9 cellular contexts compared by ENCODE assay signal in genomic region chr17:12665263-12666210, GRCh38. TPM values are rescaled to one million over a fixed set of nuclear protein-coding genes. Genes with fewer than 3 reads are reported as not detected.
DNase-seq lines count a peak whose midpoint lies in the region; ATAC-seq and TF ChIP-seq lines count a peak whose summit lies in the region.
"Had no signal": no experiment of that assay in that cellular context is flagged by ENCODE, and none has a peak within 500 bp of the region (broad histone marks: within the 10 kb centered on the region; RNA-seq: fewer than 3 reads in every experiment).

Gene MYOCD, plus strand, starts transcription at chr17:12665890. Its CDS starts 299 bp downstream, at chr17:12666189.

- H3K27me3 ChIP-seq in ascending aorta (no peaks in the 10 kb centered on the region), spleen (replicated peaks in 1 of 7) (peaks cover 0 to 69% (median 33%) of the 10 kb centered on the region in 7 donors)

- DNase-seq in GM20000 (ENCODE audit: low spot score) = peak; percentile 45
- peak; percentile 36 to 88 for DNase-seq in ascending aorta (ENCODE audit: low spot score in 2 of 2)
- DNase-seq in spleen = no peak
- DNase-seq in NCI-H146 (lab: John Stamatoyannopoulos, UW) = no peak
- DNase-seq in NCI-H510A treated with DMSO at 0.1 percent for 48 hours (lab: John Stamatoyannopoulos, UW) = no peak
- no peak for DNase-seq in NCI-H226
- DNase-seq: activated naive CD4-positive, alpha-beta T cell had no signal

- H3K27ac ChIP-seq in ascending aorta = peak within 1 kb of the TSS; percentile 93 to 98
- H3K27ac ChIP-seq in spleen = peak within 1 kb of the TSS in 1 of 8 donors; percentile 11

- intact Hi-C loops in ascending aorta (cut with DNase I) = loop anchor here (1.0 to 10.0 kb wide), 7 partner anchors 38 to 485 kb away; partner anchors contain the start of gene ELAC2
- intact Hi-C loops in spleen (cut with DNase I; ENCODE audit: low total_unique reads) = loop anchor here (5.0 kb wide), 1 partner anchor 408 kb away; no protein-coding TSS in a partner anchor

- 3 to 4% (median 3%) methylated on average over 51 to 78 of the region's 78 CpGs for WGBS in spleen, 5 donors

- H3K4me3 ChIP-seq in ascending aorta (peak within 1 kb of the TSS; percentile 80 to 84), iPS-18c (ENCODE audit: insufficient read depth, low read depth, low read length) (peak within 1 kb of the TSS; percentile 77), spleen (peak within 1 kb of the TSS; percentile 25 to 61 (median 32))

- TF ChIP-seq POLR2A in spleen (IDR thresholded peaks at IDR 0.05) = no peak

- H3K4me1 ChIP-seq in ascending aorta = peaks cover 0 to 2% of the 10 kb centered on the region in 2 donors
- H3K4me1 ChIP-seq in spleen = peaks cover 0 to 16% (median 11%) of the 10 kb centered on the region in 6 donors

- no peaks in the 10 kb centered on the region for H3K36me3 ChIP-seq in ascending aorta
- H3K36me3 ChIP-seq in spleen = no peaks in the 10 kb centered on the region

- ATAC-seq in HG03097 (IDR thresholded peaks at IDR 0.05; ENCODE audit: low FRiP score, unreplicated experiment) = no peak

- TF ChIP-seq CTCF in GM20000 (IDR thresholded peaks at IDR 0.05; ENCODE audit: extremely low read depth, missing control alignments) (no peak), ascending aorta (IDR thresholded peaks at IDR 0.05) (no peak), spleen (IDR thresholded peaks at IDR 0.05 in 8 of 11, conservative IDR thresholded peaks at IDR 0.05 in 3 of 11) (no peak)

- no peaks in the 10 kb centered on the region for H3K9me3 ChIP-seq in ascending aorta
- no peaks in the 10 kb centered on the region for H3K9me3 ChIP-seq in iPS-18c (ENCODE audit: control insufficient read depth, insufficient read depth, low read length)
- no peaks in the 10 kb centered on the region for H3K9me3 ChIP-seq in spleen

RNA-seq across cellular contexts. Expression of gene MYOCD, which starts in this region (rescaled TPM):
- total RNA-seq in ascending aorta = 153 TPM
- total RNA-seq in spleen = 1 to 10 TPM in 3 of 7 donors, under 1 TPM in 4; 0.33 to 2.5 (median 0.98) TPM
- under 1 TPM; 0.17 to 0.54 (median 0.29) TPM for polyA plus RNA-seq in spleen

Comparison
In these comparisons a context has a peak if more than half of its experiments do, and no peak if none do; other contexts are left out.
1. RNA of gene MYOCD (total RNA-seq): 153 TPM in ascending aorta (single experiment); 0.33 to 2.5 TPM in spleen; every median in the first group is over 10 times any median in the second.
2. DNase-seq: peak in GM20000 (single experiment) and ascending aorta (2 of 2); none in spleen (single experiment), NCI-H146 (single experiment), NCI-H510A treated with DMSO at 0.1 percent for 48 hours (single experiment) and NCI-H226 (single experiment).
3. H3K4me3 ChIP-seq: peak in every context shown above with its lines; median percentile 82 in ascending aorta; 77 in iPS-18c; 32 in spleen.